In genomic region chr5:139312075-139312474, GRCh38 we compare ENCODE assay signal across 1 cellular context.
TF ChIP-seq lines count a peak whose summit lies in the region.

No MANE protein-coding gene starts in this region.

TF ChIP-seq in HEK293, 187 proteins besides CTCF, POLR2A, EP300 and RAD21 (continued from another document):
- TF ChIP-seq, protein P1, sequence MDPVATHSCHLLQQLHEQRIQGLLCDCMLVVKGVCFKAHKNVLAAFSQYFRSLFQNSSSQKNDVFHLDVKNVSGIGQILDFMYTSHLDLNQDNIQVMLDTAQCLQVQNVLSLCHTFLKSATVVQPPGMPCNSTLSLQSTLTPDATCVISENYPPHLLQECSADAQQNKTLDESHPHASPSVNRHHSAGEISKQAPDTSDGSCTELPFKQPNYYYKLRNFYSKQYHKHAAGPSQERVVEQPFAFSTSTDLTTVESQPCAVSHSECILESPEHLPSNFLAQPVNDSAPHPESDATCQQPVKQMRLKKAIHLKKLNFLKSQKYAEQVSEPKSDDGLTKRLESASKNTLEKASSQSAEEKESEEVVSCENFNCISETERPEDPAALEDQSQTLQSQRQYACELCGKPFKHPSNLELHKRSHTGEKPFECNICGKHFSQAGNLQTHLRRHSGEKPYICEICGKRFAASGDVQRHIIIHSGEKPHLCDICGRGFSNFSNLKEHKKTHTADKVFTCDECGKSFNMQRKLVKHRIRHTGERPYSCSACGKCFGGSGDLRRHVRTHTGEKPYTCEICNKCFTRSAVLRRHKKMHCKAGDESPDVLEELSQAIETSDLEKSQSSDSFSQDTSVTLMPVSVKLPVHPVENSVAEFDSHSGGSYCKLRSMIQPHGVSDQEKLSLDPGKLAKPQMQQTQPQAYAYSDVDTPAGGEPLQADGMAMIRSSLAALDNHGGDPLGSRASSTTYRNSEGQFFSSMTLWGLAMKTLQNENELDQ (tag by site-specific recombination; IDR thresholded peaks at IDR 0.05; ENCODE audit: low read depth), result no peak
- TF ChIP-seq ZNF791 (tag by site-specific recombination; IDR thresholded peaks at IDR 0.05), result no peak
- TF ChIP-seq ZNF510 (tag by site-specific recombination; IDR thresholded peaks at IDR 0.05; ENCODE audit: insufficient replicate concordance), result no peak
- peak; percentile 98 for TF ChIP-seq GLIS1 (tag by site-specific recombination; IDR thresholded peaks at IDR 0.05)
- no peak for TF ChIP-seq ZNF843 (tag by site-specific recombination; IDR thresholded peaks at IDR 0.05)
- TF ChIP-seq ZXDB (tag by site-specific recombination; IDR thresholded peaks at IDR 0.05), result peak; percentile 24; the same call in 1 of the 2 replicates
- no peak; the same call in 1 of the 2 replicates for TF ChIP-seq SP7 (tag by site-specific recombination; IDR thresholded peaks at IDR 0.05)
- no peak for TF ChIP-seq INSM2 (tag by site-specific recombination; IDR thresholded peaks at IDR 0.05)
- no peak for TF ChIP-seq ZNF571 (tag by site-specific recombination; IDR thresholded peaks at IDR 0.05)
- no peak for TF ChIP-seq KLF10 (tag by site-specific recombination; IDR thresholded peaks at IDR 0.05)
- TF ChIP-seq ZNF561 (tag by site-specific recombination; IDR thresholded peaks at IDR 0.05; ENCODE audit: borderline replicate concordance), result peak; percentile 65; the same call in 1 of the 2 replicates
- TF ChIP-seq ZNF223 (tag by site-specific recombination; IDR thresholded peaks at IDR 0.05), result no peak
- no peak for TF ChIP-seq ZBTB21 (tag by site-specific recombination; IDR thresholded peaks at IDR 0.05)
- TF ChIP-seq SCRT1 (tag by site-specific recombination; IDR thresholded peaks at IDR 0.05; ENCODE audit: borderline replicate concordance), result 0 out of 2 replicates have a peak, but pooled peaks have one; percentile 29
- TF ChIP-seq, protein P2, sequence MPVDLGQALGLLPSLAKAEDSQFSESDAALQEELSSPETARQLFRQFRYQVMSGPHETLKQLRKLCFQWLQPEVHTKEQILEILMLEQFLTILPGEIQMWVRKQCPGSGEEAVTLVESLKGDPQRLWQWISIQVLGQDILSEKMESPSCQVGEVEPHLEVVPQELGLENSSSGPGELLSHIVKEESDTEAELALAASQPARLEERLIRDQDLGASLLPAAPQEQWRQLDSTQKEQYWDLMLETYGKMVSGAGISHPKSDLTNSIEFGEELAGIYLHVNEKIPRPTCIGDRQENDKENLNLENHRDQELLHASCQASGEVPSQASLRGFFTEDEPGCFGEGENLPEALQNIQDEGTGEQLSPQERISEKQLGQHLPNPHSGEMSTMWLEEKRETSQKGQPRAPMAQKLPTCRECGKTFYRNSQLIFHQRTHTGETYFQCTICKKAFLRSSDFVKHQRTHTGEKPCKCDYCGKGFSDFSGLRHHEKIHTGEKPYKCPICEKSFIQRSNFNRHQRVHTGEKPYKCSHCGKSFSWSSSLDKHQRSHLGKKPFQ (tag by site-specific recombination; IDR thresholded peaks at IDR 0.05), result no peak
- no peak for TF ChIP-seq ZNF132 (tag by site-specific recombination; IDR thresholded peaks at IDR 0.05; ENCODE audit: borderline replicate concordance)
- TF ChIP-seq ZNF221 (tag by site-specific recombination; IDR thresholded peaks at IDR 0.05; ENCODE audit: borderline replicate concordance), result no peak
- TF ChIP-seq HOXA7 (CRISPR knock-in tag; IDR thresholded peaks at IDR 0.05; ENCODE audit: borderline replicate concordance), result no peak
- TF ChIP-seq, protein P3, sequence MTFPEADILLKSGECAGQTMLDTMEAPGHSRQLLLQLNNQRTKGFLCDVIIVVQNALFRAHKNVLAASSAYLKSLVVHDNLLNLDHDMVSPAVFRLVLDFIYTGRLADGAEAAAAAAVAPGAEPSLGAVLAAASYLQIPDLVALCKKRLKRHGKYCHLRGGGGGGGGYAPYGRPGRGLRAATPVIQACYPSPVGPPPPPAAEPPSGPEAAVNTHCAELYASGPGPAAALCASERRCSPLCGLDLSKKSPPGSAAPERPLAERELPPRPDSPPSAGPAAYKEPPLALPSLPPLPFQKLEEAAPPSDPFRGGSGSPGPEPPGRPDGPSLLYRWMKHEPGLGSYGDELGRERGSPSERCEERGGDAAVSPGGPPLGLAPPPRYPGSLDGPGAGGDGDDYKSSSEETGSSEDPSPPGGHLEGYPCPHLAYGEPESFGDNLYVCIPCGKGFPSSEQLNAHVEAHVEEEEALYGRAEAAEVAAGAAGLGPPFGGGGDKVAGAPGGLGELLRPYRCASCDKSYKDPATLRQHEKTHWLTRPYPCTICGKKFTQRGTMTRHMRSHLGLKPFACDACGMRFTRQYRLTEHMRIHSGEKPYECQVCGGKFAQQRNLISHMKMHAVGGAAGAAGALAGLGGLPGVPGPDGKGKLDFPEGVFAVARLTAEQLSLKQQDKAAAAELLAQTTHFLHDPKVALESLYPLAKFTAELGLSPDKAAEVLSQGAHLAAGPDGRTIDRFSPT (tag by site-specific recombination; IDR thresholded peaks at IDR 0.05), result no peak
- TF ChIP-seq ZNF747 (tag by site-specific recombination; IDR thresholded peaks at IDR 0.05), result no peak
- TF ChIP-seq KLF8 (tag by site-specific recombination; IDR thresholded peaks at IDR 0.05), result 0 out of 2 replicates have a peak, but pooled peaks have one; percentile 8
- TF ChIP-seq ZNF169 (tag by site-specific recombination; IDR thresholded peaks at IDR 0.05), result no peak
- no peak for TF ChIP-seq ZNF146 (tag by site-specific recombination; IDR thresholded peaks at IDR 0.05)
- TF ChIP-seq ZBTB1 (tag by site-specific recombination; IDR thresholded peaks at IDR 0.05), result peak; percentile 92; the same call in 1 of the 2 replicates
- no peak for TF ChIP-seq SP2 (tag by site-specific recombination; IDR thresholded peaks at IDR 0.05)
- 0 out of 2 replicates have a peak, but pooled peaks have one; percentile 19 for TF ChIP-seq ZNF341 (tag by site-specific recombination; IDR thresholded peaks at IDR 0.05; ENCODE audit: low read depth)
- no peak for TF ChIP-seq ZNF19 (tag by site-specific recombination; IDR thresholded peaks at IDR 0.05; ENCODE audit: low read depth)
